Comparison of ENCODE assay signal across 11 cellular contexts in genomic region chr11:118304809-118305248, GRCh38. TPM values are rescaled to one million over a fixed set of nuclear protein-coding genes. Genes with fewer than 3 reads are reported as not detected.
DNase-seq lines count a peak whose midpoint lies in the region; ATAC-seq and TF ChIP-seq lines count a peak whose summit lies in the region.
"Had no signal": no experiment of that assay in that cellular context is flagged by ENCODE, and none has a peak within 500 bp of the region (broad histone marks: within the 10 kb centered on the region; RNA-seq: fewer than 3 reads in every experiment).

No MANE protein-coding gene starts in this region.

- peak overlapping the region in 3 of 4 donors; percentile 56 to 89 (median 79) for H3K4me3 Mint-ChIP-seq in IgD-negative memory B cell
- peak overlapping the region; percentile 96 for H3K4me3 Mint-ChIP-seq in activated naive CD8-positive, alpha-beta T cell treated with anti-CD3 and anti-CD28 coated beads, Interleukin-2, amount 10 ng/mL, durations not matched to agents 7 days and 5 days

- no peak overlapping the region for H2AFZ ChIP-seq in PC-3 (ENCODE audit: low read length)

- peaks cover 0 to 2% (median 0%) of the 10 kb centered on the region in 3 donors for H3K4me1 Mint-ChIP-seq in IgD-negative memory B cell
- H3K4me1 Mint-ChIP-seq in activated naive CD8-positive, alpha-beta T cell treated with anti-CD3 and anti-CD28 coated beads, Interleukin-2, amount 10 ng/mL, durations not matched to agents 7 days and 5 days = peaks cover 54% of the 10 kb centered on the region

- no peak overlapping the region for H3K9ac ChIP-seq in PC-3 (ENCODE audit: low read length)

- no peaks in the 10 kb centered on the region for H3K9me3 ChIP-seq in spleen
- no peaks in the 10 kb centered on the region for H3K9me3 ChIP-seq in PC-3 (ENCODE audit: low read length)
- H3K9me3 ChIP-seq in HAP-1 = no peaks in the 10 kb centered on the region

- no peak for TF ChIP-seq POLR2A in spleen (IDR thresholded peaks at IDR 0.05)

- H3K79me2 ChIP-seq in PC-3 (ENCODE audit: low read length) = no peaks in the 10 kb centered on the region

- no peaks in the 10 kb centered on the region for H3K9me2 ChIP-seq in PC-3 (replicated peaks; ENCODE audit: low read length)

- peak; percentile 33 to 46 for DNase-seq in activated CD4-positive, alpha-beta T cell treated with anti-CD3 and anti-CD28 coated beads, Interleukin-2, amount 50 U/mL, for 24 hours (ENCODE audit: low read depth in 1 of 2, low spot score in 1 of 2)
- peak; percentile 69 for DNase-seq in activated naive CD8-positive, alpha-beta T cell treated with anti-CD3 and anti-CD28 coated beads, Interleukin-2, amount 10 ng/mL, durations not matched to agents 7 days and 5 days
- DNase-seq in spleen (no peak), epidermal melanocyte (ENCODE audit: insufficient read length, low spot score) (no peak), PC-3 (no peak), HAP-1 (ENCODE audit: low spot score in 2 of 2) (no peak), NCI-H128 (lab: John Stamatoyannopoulos, UW; ENCODE audit: unreplicated experiment) (no peak)
- DNase-seq: mammary epithelial cell had no signal

- H3K27ac ChIP-seq in spleen (peak overlapping the region; percentile 52 to 85 (median 73)), PC-3 (ENCODE audit: low read length) (no peak overlapping the region)

- BruUV-seq in PC-3 (replicated peaks; lab: Mats Ljungman, UMichigan) = no TSS peak

- intact Hi-C loops in spleen (cut with DNase I; ENCODE audit: low total_unique reads) = no loop called here
- intact Hi-C loops in PC-3 (cut with micrococcal nuclease) = no loop called here

- TF ChIP-seq CTCF in spleen (IDR thresholded peaks at IDR 0.05 in 8 of 11, conservative IDR thresholded peaks at IDR 0.05 in 3 of 11) (no peak), PC-3 (conservative IDR thresholded peaks at IDR 0.05; ENCODE audit: low read depth, low read length) (no peak)

- no peaks in the 10 kb centered on the region for H3K27me3 ChIP-seq in spleen (replicated peaks in 1 of 7)
- peaks cover 29% of the 10 kb centered on the region for H3K27me3 ChIP-seq in PC-3 (ENCODE audit: low read length)
- peaks cover 21% of the 10 kb centered on the region for H3K27me3 ChIP-seq in HAP-1 (ENCODE audit: low read depth)

- in situ Hi-C loops in HAP-1 (cut with MboI; ENCODE audit: low sequenced_read_pairs) = no loop called here

- no peaks in the 10 kb centered on the region for H3K36me3 Mint-ChIP-seq in IgD-negative memory B cell
- peaks cover 42% of the 10 kb centered on the region for H3K36me3 Mint-ChIP-seq in activated naive CD8-positive, alpha-beta T cell treated with anti-CD3 and anti-CD28 coated beads, Interleukin-2, amount 10 ng/mL, durations not matched to agents 7 days and 5 days

- CTCF ChIA-PET in PC-3 (lab: Charles Lee) = no interaction called here

- no peaks in the 10 kb centered on the region for H3K9me3 Mint-ChIP-seq in IgD-negative memory B cell
- no peaks in the 10 kb centered on the region for H3K9me3 Mint-ChIP-seq in activated naive CD8-positive, alpha-beta T cell treated with anti-CD3 and anti-CD28 coated beads, Interleukin-2, amount 10 ng/mL, durations not matched to agents 7 days and 5 days

- 77 to 87% (median 78%) methylated on average over 6 of the region's 6 CpGs for WGBS in spleen, 5 donors

- no peaks in the 10 kb centered on the region for H3K27me3 Mint-ChIP-seq in IgD-negative memory B cell
- no peaks in the 10 kb centered on the region for H3K27me3 Mint-ChIP-seq in activated naive CD8-positive, alpha-beta T cell treated with anti-CD3 and anti-CD28 coated beads, Interleukin-2, amount 10 ng/mL, durations not matched to agents 7 days and 5 days

- no peaks in the 10 kb centered on the region for H4K20me1 ChIP-seq in PC-3 (ENCODE audit: low read length)

- H3K4me2 ChIP-seq in PC-3 (ENCODE audit: low read length) = no peak overlapping the region

- H3K4me1 ChIP-seq in spleen (peaks cover 0 to 48% (median 1%) of the 10 kb centered on the region in 6 donors), PC-3 (ENCODE audit: insufficient read depth, low read length) (no peaks in the 10 kb centered on the region), HAP-1 (no peaks in the 10 kb centered on the region)

- peak overlapping the region; percentile 13 to 61 (median 28) for H3K4me3 ChIP-seq in spleen
- H3K4me3 ChIP-seq in PC-3 (ENCODE audit: low read length) = no peak overlapping the region
- no peak overlapping the region for H3K4me3 ChIP-seq in HAP-1

- H3K36me3 ChIP-seq in spleen (no peaks in the 10 kb centered on the region), PC-3 (ENCODE audit: low read depth, low read length) (no peaks in the 10 kb centered on the region), HAP-1 (replicated peaks) (no peaks in the 10 kb centered on the region)

- H3K27ac Mint-ChIP-seq in IgD-negative memory B cell = peak overlapping the region in 1 of 3 donors; percentile 67
- H3K27ac Mint-ChIP-seq in activated naive CD8-positive, alpha-beta T cell treated with anti-CD3 and anti-CD28 coated beads, Interleukin-2, amount 10 ng/mL, durations not matched to agents 7 days and 5 days = peak overlapping the region; percentile 99

- POLR2A ChIA-PET in activated naive CD8-positive, alpha-beta T cell treated with anti-CD3 and anti-CD28 coated beads, Interleukin-2, amount 10 ng/mL, durations not matched to agents 7 days and 5 days (lab: Charles Lee) = interaction anchor here (0.7 to 4.4 kb wide), 16 partner anchors 9 to 134 kb away, joined by 3 to 26 read pairs (median 5); partner anchors contain the start of genes JAML, MPZL2, MPZL3 and UBE4A
- POLR2A ChIA-PET in PC-3 (lab: Charles Lee; ENCODE audit: unreplicated experiment) = no interaction called here

- H3F3A ChIP-seq in PC-3 (ENCODE audit: low read length, unreplicated experiment) = no peaks in the 10 kb centered on the region

- peak; percentile 52 for ATAC-seq in activated naive CD8-positive, alpha-beta T cell treated with anti-CD3 and anti-CD28 coated beads, Interleukin-2, amount 10 ng/mL, durations not matched to agents 7 days and 5 days (ENCODE audit: low read depth)
- ATAC-seq in PC-3 = no peak
- ATAC-seq: esophagus mucosa had no signal

RNA-seq across cellular contexts. Expression of gene CD3E, which starts 0.3 kb away (rescaled TPM):
- 31.4 TPM for polyA plus RNA-seq in IgD-negative memory B cell
- 100 to 1,000 TPM; 607 to 630 TPM for total RNA-seq in activated naive CD8-positive, alpha-beta T cell treated with anti-CD3 and anti-CD28 coated beads, Interleukin-2, amount 10 ng/mL, durations not matched to agents 7 days and 5 days
- total RNA-seq in spleen = 10 to 100 TPM; 49.1 to 89.2 (median 60.0) TPM
- 10 to 100 TPM; 20.5 to 51.4 (median 32.9) TPM for polyA plus RNA-seq in spleen
- not detected in 2 replicates for total RNA-seq in PC-3 (2014; rRNA removed)
- total RNA-seq: mammary epithelial cell, temporal lobe had no signal
- polyA plus RNA-seq: mammary epithelial cell had no signal

RNA-seq across cellular contexts. Expression of gene CD3D, which starts 37.7 kb away (rescaled TPM):
- polyA plus RNA-seq in IgD-negative memory B cell (31.6 TPM), spleen (10 to 100 TPM; 28.6 to 70.7 (median 31.7) TPM)
- 100 to 1,000 TPM; 424 to 433 TPM for total RNA-seq in activated naive CD8-positive, alpha-beta T cell treated with anti-CD3 and anti-CD28 coated beads, Interleukin-2, amount 10 ng/mL, durations not matched to agents 7 days and 5 days
- total RNA-seq in spleen (10 to 100 TPM; 27.3 to 70.0 (median 43.0) TPM), PC-3 (2014; rRNA removed) (not detected in 2 replicates)
- total RNA-seq: mammary epithelial cell, temporal lobe had no signal
- polyA plus RNA-seq: mammary epithelial cell had no signal

RNA-seq across cellular contexts. Expression of gene CD3G, which starts 39.3 kb away (rescaled TPM):
- polyA plus RNA-seq in IgD-negative memory B cell (12.9 TPM), spleen (1 to 10 TPM; 1.4 to 3.9 (median 3.5) TPM)
- total RNA-seq in activated naive CD8-positive, alpha-beta T cell treated with anti-CD3 and anti-CD28 coated beads, Interleukin-2, amount 10 ng/mL, durations not matched to agents 7 days and 5 days = 100 to 1,000 TPM; 199 to 212 TPM
- total RNA-seq in spleen (10 to 100 TPM; 15.7 to 30.5 (median 20.2) TPM), PC-3 (2014; rRNA removed) (not detected in 2 replicates)
- total RNA-seq: mammary epithelial cell had no signal
- polyA plus RNA-seq: mammary epithelial cell had no signal

RNA-seq across cellular contexts. Expression of gene MPZL2, which starts 40.7 kb away (rescaled TPM):
- polyA plus RNA-seq in IgD-negative memory B cell (not detected), spleen (1 to 10 TPM; 1.6 to 2.0 (median 1.8) TPM)
- total RNA-seq in activated naive CD8-positive, alpha-beta T cell treated with anti-CD3 and anti-CD28 coated beads, Interleukin-2, amount 10 ng/mL, durations not matched to agents 7 days and 5 days = 1 to 10 TPM; 8.2 to 9.2 TPM
- total RNA-seq in spleen (10 to 100 TPM in 3 of 7 donors, 1 to 10 TPM in 4; 7.0 to 18.4 (median 9.8) TPM), PC-3 (2014; rRNA removed) (40.6 and 51.5 TPM in 2 replicates)

RNA-seq across cellular contexts. Expression of gene MPZL3, which starts 52.7 kb away (rescaled TPM):
- polyA plus RNA-seq in IgD-negative memory B cell (0.95 TPM), spleen (1 to 10 TPM; 2.0 to 2.1 (median 2.1) TPM)
- 10 to 100 TPM; 24.5 to 29.8 TPM for total RNA-seq in activated naive CD8-positive, alpha-beta T cell treated with anti-CD3 and anti-CD28 coated beads, Interleukin-2, amount 10 ng/mL, durations not matched to agents 7 days and 5 days
- total RNA-seq in spleen (10 to 100 TPM in 3 of 7 donors, 1 to 10 TPM in 4; 4.3 to 12.9 (median 9.2) TPM), PC-3 (2014; rRNA removed) (7.0 and 8.4 TPM in 2 replicates)

Comparison
In these comparisons a context has a peak if more than half of its experiments do, and no peak if none do; other contexts are left out.
1. DNase-seq: peak in activated CD4-positive, alpha-beta T cell treated with anti-CD3 and anti-CD28 coated beads, Interleukin-2, amount 50 U/mL, for 24 hours (2 of 2) and activated naive CD8-positive, alpha-beta T cell treated with anti-CD3 and anti-CD28 coated beads, Interleukin-2, amount 10 ng/mL, durations not matched to agents 7 days and 5 days (single experiment); none in spleen (single experiment), epidermal melanocyte (single experiment), PC-3 (single experiment), HAP-1 (0 of 2) and NCI-H128 (single experiment).
2. H3K4me3 ChIP-seq: peak in spleen (8 of 8); none in PC-3 (single experiment) and HAP-1 (single experiment).
3. RNA of gene CD3E, which starts 0.3 kb away (total RNA-seq): 607 to 630 TPM in activated naive CD8-positive, alpha-beta T cell treated with anti-CD3 and anti-CD28 coated beads, Interleukin-2, amount 10 ng/mL, durations not matched to agents 7 days and 5 days and 49.1 to 89.2 TPM in spleen; not detected in PC-3; every median in the first group is over 10 times any median in the second.
4. RNA of gene CD3D, which starts 37.7 kb away (total RNA-seq): 424 to 433 TPM in activated naive CD8-positive, alpha-beta T cell treated with anti-CD3 and anti-CD28 coated beads, Interleukin-2, amount 10 ng/mL, durations not matched to agents 7 days and 5 days and 27.3 to 70.0 TPM in spleen; not detected in PC-3; every median in the first group is over 10 times any median in the second.
5. RNA of gene CD3G, which starts 39.3 kb away (total RNA-seq): 199 to 212 TPM in activated naive CD8-positive, alpha-beta T cell treated with anti-CD3 and anti-CD28 coated beads, Interleukin-2, amount 10 ng/mL, durations not matched to agents 7 days and 5 days and 15.7 to 30.5 TPM in spleen; not detected in PC-3; every median in the first group is over 10 times any median in the second.